In the genomic region with DNA sequence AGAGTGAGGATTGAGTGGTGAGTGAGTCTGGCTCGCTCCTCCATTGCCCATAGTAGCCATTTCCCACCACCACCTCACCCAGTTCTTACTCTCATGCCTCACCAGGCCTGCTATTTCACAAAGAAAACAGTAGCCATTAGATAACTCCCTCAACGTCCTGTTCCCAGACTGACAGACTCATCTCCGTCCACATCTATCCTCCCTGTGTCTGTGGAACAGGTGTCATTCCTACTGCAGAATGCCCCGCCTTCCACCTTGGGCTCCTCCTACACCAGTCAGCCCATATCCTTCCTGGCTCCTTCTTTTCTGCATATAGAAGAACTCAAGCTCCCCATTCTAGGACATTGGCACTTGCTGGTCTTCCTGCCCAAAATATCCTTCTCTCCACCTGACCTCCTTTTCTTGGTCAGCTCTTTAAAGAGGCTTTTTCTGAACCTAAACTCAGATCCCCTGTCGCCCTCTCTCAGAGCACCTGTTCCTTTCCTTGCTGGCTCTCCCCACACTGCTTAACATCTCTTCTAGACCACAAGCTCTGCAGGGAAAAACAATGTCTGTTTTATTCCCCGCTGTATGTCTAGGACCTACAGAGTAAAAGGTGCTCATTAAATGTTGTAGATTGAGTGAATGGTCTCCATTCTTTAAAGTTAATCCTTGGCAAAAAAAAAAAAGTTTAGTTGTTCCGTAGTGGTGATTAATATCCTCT, we compare ENCODE assay signal across 12 cellular contexts. TPM values are rescaled to one million over a fixed set of nuclear protein-coding genes. Genes with fewer than 3 reads are reported as not detected.
DNase-seq lines count a peak whose midpoint lies in the region; ATAC-seq and FAIRE-seq lines count a peak whose summit lies in the region.
"Had no signal": no experiment of that assay in that cellular context is flagged by ENCODE, and none has a peak within 500 bp of the region (broad histone marks: within the 10 kb centered on the region; RNA-seq: fewer than 3 reads in every experiment).

No MANE protein-coding gene starts in this region.

- H3K27ac ChIP-seq in CD8-positive, alpha-beta memory T cell (ENCODE audit: low read depth, low read length): no peak overlapping the region
- peak overlapping the region; percentile 55 for H3K27ac ChIP-seq in naive thymus-derived CD4-positive, alpha-beta T cell (ENCODE audit: low read depth, low read length)
- peak overlapping the region in 1 of 2 donors; percentile 27 for H3K27ac ChIP-seq in small intestine (ENCODE audit: low read depth in 1 of 2, low read length in 1 of 2)

- peak overlapping the region; percentile 42 to 93 (median 65) for H3K4me3 Mint-ChIP-seq in CD8-positive, alpha-beta memory T cell
- peak overlapping the region; percentile 85 for H3K4me3 Mint-ChIP-seq in activated T-helper 17 cell treated with anti-CD3 and anti-CD28 coated beads, Interleukin-2, amount 50 U/mL, for 72 hours
- peak overlapping the region; percentile 12 to 98 (median 60) for H3K4me3 Mint-ChIP-seq in naive thymus-derived CD4-positive, alpha-beta T cell

- peaks cover 96% of the 10 kb centered on the region for H3K4me1 ChIP-seq in CD8-positive, alpha-beta memory T cell (ENCODE audit: insufficient read depth, low read length)
- peaks cover 85 to 90% of the 10 kb centered on the region in 2 donors for H3K4me1 ChIP-seq in naive thymus-derived CD4-positive, alpha-beta T cell (ENCODE audit: control insufficient read depth in 2 of 2, insufficient read depth in 2 of 2, low read length in 2 of 2)
- peaks cover 0 to 25% of the 10 kb centered on the region in 2 donors for H3K4me1 ChIP-seq in small intestine (ENCODE audit: control insufficient read depth in 2 of 2, insufficient read depth in 1 of 2, low read depth in 1 of 2, low read length in 1 of 2)

- 67 to 78% (median 73%) methylated on average over 7 of the region's 7 CpGs for WGBS in small intestine, 3 donors

- DNase-seq in CD8-positive, alpha-beta memory T cell: no peak
- DNase-seq in GM18507 (ENCODE audit: extremely low spot score, insufficient read length, low read depth): no peak
- DNase-seq in naive thymus-derived CD4-positive, alpha-beta T cell: no peak
- DNase-seq in dermis blood vessel endothelial cell: no peak
- no peak for DNase-seq in small intestine
- DNase-seq in NCI-H226: no peak
- DNase-seq: activated CD8-positive, alpha-beta memory T cell treated with anti-CD3 and anti-CD28 coated beads, Interleukin-2, amount 50 U/mL, for 48 hours; COR-L47; NCI-H1417 treated with DMSO at 0.1 percent for 48 hours; SW 1271 had no signal

- intact Hi-C loops in naive thymus-derived CD4-positive, alpha-beta T cell (cut with micrococcal nuclease): loop anchor here in 1 of 2 donors (5.0 kb wide), 2 partner anchors 42 to 287 kb away; a partner anchor contains a TSS

- no peak for ATAC-seq in activated T-helper 17 cell treated with anti-CD3 and anti-CD28 coated beads, Interleukin-2, amount 50 U/mL, for 72 hours (replicated peaks)
- ATAC-seq in naive thymus-derived CD4-positive, alpha-beta T cell: no peak
- no peak for ATAC-seq in HG02642 (IDR thresholded peaks at IDR 0.05; ENCODE audit: poor library complexity, unreplicated experiment)

- POLR2A ChIA-PET in CD8-positive, alpha-beta memory T cell (lab: Charles Lee): interaction anchor here (0.6 to 1.5 kb wide), 4 partner anchors 13 to 46 kb away, joined by 3 to 7 read pairs (median 4); no protein-coding TSS in a partner anchor
- POLR2A ChIA-PET in naive thymus-derived CD4-positive, alpha-beta T cell (lab: Charles Lee): interaction anchor here (0.7 to 2.6 kb wide), 7 partner anchors 9 to 81 kb away, joined by 3 to 8 read pairs (median 3); no protein-coding TSS in a partner anchor

- no peaks in the 10 kb centered on the region for H3K9me3 Mint-ChIP-seq in CD8-positive, alpha-beta memory T cell
- H3K9me3 Mint-ChIP-seq in activated T-helper 17 cell treated with anti-CD3 and anti-CD28 coated beads, Interleukin-2, amount 50 U/mL, for 72 hours: no peaks in the 10 kb centered on the region
- peaks cover 0 to 1% (median 0%) of the 10 kb centered on the region in 11 donors for H3K9me3 Mint-ChIP-seq in naive thymus-derived CD4-positive, alpha-beta T cell

- H3K36me3 Mint-ChIP-seq in CD8-positive, alpha-beta memory T cell: peaks cover 0 to 10% (median 3%) of the 10 kb centered on the region in 3 donors
- peaks cover 88% of the 10 kb centered on the region for H3K36me3 Mint-ChIP-seq in activated T-helper 17 cell treated with anti-CD3 and anti-CD28 coated beads, Interleukin-2, amount 50 U/mL, for 72 hours (ENCODE audit: low read depth)
- H3K36me3 Mint-ChIP-seq in naive thymus-derived CD4-positive, alpha-beta T cell: peaks cover 0 to 34% (median 28%) of the 10 kb centered on the region in 5 donors

- no peaks in the 10 kb centered on the region for H3K9me3 ChIP-seq in CD8-positive, alpha-beta memory T cell (ENCODE audit: low read length)
- H3K9me3 ChIP-seq in naive thymus-derived CD4-positive, alpha-beta T cell (ENCODE audit: control insufficient read depth in 2 of 3, low read length in 3 of 3): no peaks in the 10 kb centered on the region
- H3K9me3 ChIP-seq in small intestine (ENCODE audit: control insufficient read depth, low read depth): no peaks in the 10 kb centered on the region

- H3K27me3 ChIP-seq in CD8-positive, alpha-beta memory T cell (ENCODE audit: insufficient read depth, low read length, poor library complexity, severe bottlenecking): no peaks in the 10 kb centered on the region
- no peaks in the 10 kb centered on the region for H3K27me3 ChIP-seq in naive thymus-derived CD4-positive, alpha-beta T cell (ENCODE audit: control insufficient read depth in 2 of 2, insufficient read depth in 2 of 2, low read length in 2 of 2)
- H3K27me3 ChIP-seq in small intestine (ENCODE audit: control insufficient read depth in 2 of 2, insufficient read depth in 2 of 2, low read length in 2 of 2): no peaks in the 10 kb centered on the region

- CTCF ChIA-PET in CD8-positive, alpha-beta memory T cell (lab: Charles Lee): interaction anchor here (1.0 to 3.6 kb wide), 5 partner anchors 14 to 371 kb away, joined by 3 to 17 read pairs (median 4); a partner anchor contains a TSS
- CTCF ChIA-PET in naive thymus-derived CD4-positive, alpha-beta T cell (lab: Charles Lee): interaction anchor here (0.7 to 1.3 kb wide), 4 partner anchors 11 to 43 kb away, joined by 3 to 5 read pairs (median 4); no protein-coding TSS in a partner anchor

- no peak overlapping the region for H3K4me3 ChIP-seq in CD8-positive, alpha-beta memory T cell (ENCODE audit: low read length)
- no peak overlapping the region for H3K4me3 ChIP-seq in naive thymus-derived CD4-positive, alpha-beta T cell (ENCODE audit: low read length)
- no peak overlapping the region for H3K4me3 ChIP-seq in small intestine (ENCODE audit: low read depth in 1 of 2, low read length in 2 of 2)

- H3K4me1 Mint-ChIP-seq in CD8-positive, alpha-beta memory T cell: peaks cover 95 to 100% (median 98%) of the 10 kb centered on the region in 3 donors
- H3K4me1 Mint-ChIP-seq in activated T-helper 17 cell treated with anti-CD3 and anti-CD28 coated beads, Interleukin-2, amount 50 U/mL, for 72 hours: peaks cover 53% of the 10 kb centered on the region
- H3K4me1 Mint-ChIP-seq in naive thymus-derived CD4-positive, alpha-beta T cell: peaks cover 75 to 100% (median 97%) of the 10 kb centered on the region in 7 donors

- H3K27ac Mint-ChIP-seq in CD8-positive, alpha-beta memory T cell: peak overlapping the region; percentile 75 to 95 (median 90)
- peak overlapping the region; percentile 92 for H3K27ac Mint-ChIP-seq in activated T-helper 17 cell treated with anti-CD3 and anti-CD28 coated beads, Interleukin-2, amount 50 U/mL, for 72 hours
- H3K27ac Mint-ChIP-seq in naive thymus-derived CD4-positive, alpha-beta T cell: peak overlapping the region; percentile 72 to 96 (median 87)

- no peaks in the 10 kb centered on the region for H3K36me3 ChIP-seq in CD8-positive, alpha-beta memory T cell (ENCODE audit: insufficient read depth, low read length)
- peaks cover 0 to 5% (median 0%) of the 10 kb centered on the region in 3 experiments for H3K36me3 ChIP-seq in naive thymus-derived CD4-positive, alpha-beta T cell (ENCODE audit: control insufficient read depth in 2 of 3, insufficient read depth in 3 of 3, low read length in 3 of 3)
- H3K36me3 ChIP-seq in small intestine (ENCODE audit: control insufficient read depth in 2 of 2, insufficient read depth in 2 of 2, low read length in 2 of 2): no peaks in the 10 kb centered on the region

- peak; percentile 33 for FAIRE-seq in GM18507 (lab: Jason Lieb, UNC)
- FAIRE-seq in small intestine (lab: Jason Lieb, UNC): no peak

- no peaks in the 10 kb centered on the region for H3K27me3 Mint-ChIP-seq in CD8-positive, alpha-beta memory T cell
- no peaks in the 10 kb centered on the region for H3K27me3 Mint-ChIP-seq in activated T-helper 17 cell treated with anti-CD3 and anti-CD28 coated beads, Interleukin-2, amount 50 U/mL, for 72 hours
- H3K27me3 Mint-ChIP-seq in naive thymus-derived CD4-positive, alpha-beta T cell: no peaks in the 10 kb centered on the region

RNA-seq across cellular contexts. Expression of a gene that starts 3.2 kb away (rescaled TPM):
- total RNA-seq in CD8-positive, alpha-beta memory T cell: 100 to 1,000 TPM; 295 to 311 TPM
- polyA plus RNA-seq in CD8-positive, alpha-beta memory T cell: 207 TPM
- total RNA-seq in activated T-helper 17 cell treated with anti-CD3 and anti-CD28 coated beads, Interleukin-2, amount 50 U/mL, for 72 hours: 100 to 1,000 TPM; 129 to 170 TPM
- 100 to 1,000 TPM; 102 to 162 (median 130) TPM for total RNA-seq in naive thymus-derived CD4-positive, alpha-beta T cell
- 100 to 1,000 TPM; 261 to 285 TPM for polyA plus RNA-seq in naive thymus-derived CD4-positive, alpha-beta T cell
- 13.6 and 15.9 TPM in 2 replicates for total RNA-seq in dermis blood vessel endothelial cell
- polyA plus RNA-seq in small intestine: 10 to 100 TPM in 2 of 3 donors, 1 to 10 TPM in 1; 8.5 to 11.6 (median 10.3) TPM
